In genomic region chr18:27661320-27662049, GRCh38 we compare ENCODE assay signal across 1 cellular context.
TF ChIP-seq lines count a peak whose summit lies in the region.

No MANE protein-coding gene starts in this region.

TF ChIP-seq in liver, 16 proteins besides CTCF, POLR2A, EP300 and RAD21 (continued from another document):
- TF ChIP-seq GABPA (IDR thresholded peaks at IDR 0.05 in 1 of 2, conservative IDR thresholded peaks at IDR 0.05 in 1 of 2) (no peak), FOXA1 (IDR thresholded peaks at IDR 0.05) (no peak), JUND (IDR thresholded peaks at IDR 0.05) (no peak), EGR1 (IDR thresholded peaks at IDR 0.05; ENCODE audit: low read depth in 2 of 2) (no peak), HNF4A (conservative IDR thresholded peaks at IDR 0.05) (peak; percentile 44 to 58), MAX (IDR thresholded peaks at IDR 0.05) (no peak), RXRA (IDR thresholded peaks at IDR 0.05) (peak; percentile 24 to 38), ZBTB33 (IDR thresholded peaks at IDR 0.05) (no peak), SP1 (IDR thresholded peaks at IDR 0.05) (peak; percentile 38), ATF3 (IDR thresholded peaks at IDR 0.05) (peak; percentile 22)
TF ChIP-seq in liver: peak in this region for 7.
